ENCODE assay signal across 8 cellular contexts in genomic region chr2:43169987-43170732, GRCh38. TPM values are rescaled to one million over a fixed set of nuclear protein-coding genes. Genes with fewer than 3 reads are reported as not detected.
DNase-seq lines count a peak whose midpoint lies in the region; ATAC-seq and TF ChIP-seq lines count a peak whose summit lies in the region.

No MANE protein-coding gene starts in this region.

- H3K27me3 ChIP-seq in BE2C (no peaks in the 10 kb centered on the region), spleen (replicated peaks in 1 of 7) (no peaks in the 10 kb centered on the region)

- H3K4me1 ChIP-seq in BE2C: peaks cover 21% of the 10 kb centered on the region
- H3K4me1 ChIP-seq in spleen: peaks cover 43 to 90% (median 76%) of the 10 kb centered on the region in 6 donors

- peaks cover 9% of the 10 kb centered on the region for H3K9me3 ChIP-seq in BE2C
- peaks cover 0 to 6% (median 4%) of the 10 kb centered on the region in 8 donors for H3K9me3 ChIP-seq in spleen

- H3K4me3 ChIP-seq in BE2C (ENCODE audit: low read depth, low read length) (no peak overlapping the region), fibroblast of mammary gland (ENCODE audit: control insufficient read depth, low read depth, low read length) (no peak overlapping the region), spleen (peak overlapping the region in 3 of 8 donors; percentile 4 to 55 (median 10))

- H3K27ac ChIP-seq in spleen: peak overlapping the region; percentile 66 to 95 (median 85)

- no peak for ATAC-seq in HG02610 (IDR thresholded peaks at IDR 0.05; ENCODE audit: unreplicated experiment)

- whole genome bisulfite sequencing in spleen, 5 donors: 57 to 72% (median 64%) methylated on average over 9 to 13 of the region's 13 CpGs

- no peaks in the 10 kb centered on the region for H3K36me3 ChIP-seq in BE2C
- no peaks in the 10 kb centered on the region for H3K36me3 ChIP-seq in spleen

- intact Hi-C loops in spleen (cut with DNase I; ENCODE audit: low total_unique reads): no loop called here

- no peak for DNase-seq in BE2C
- peak; percentile 86 for DNase-seq in activated CD8-positive, alpha-beta memory T cell treated with anti-CD3 and anti-CD28 coated beads, Interleukin-2, amount 50 U/mL, for 48 hours
- no peak for DNase-seq in fibroblast of mammary gland (ENCODE audit: low read depth)
- peak; percentile 90 for DNase-seq in spleen
- DNase-seq in inferior parietal cortex (ENCODE audit: extremely low spot score): no peak
- DNase-seq in NCI-H2107 (lab: John Stamatoyannopoulos, UW): no peak

- TF ChIP-seq POLR2A in spleen (IDR thresholded peaks at IDR 0.05): no peak

- TF ChIP-seq CTCF in BE2C (IDR thresholded peaks at IDR 0.05; ENCODE audit: low read depth, low read length) (peak; percentile 62), LNCAP (IDR thresholded peaks at IDR 0.05) (peak; percentile 31; the same call in 1 of the 2 replicates), fibroblast of mammary gland (conservative IDR thresholded peaks at IDR 0.05; ENCODE audit: control insufficient read depth, insufficient read depth, low read depth, low read length) (peak; percentile 47), spleen (IDR thresholded peaks at IDR 0.05 in 8 of 11, conservative IDR thresholded peaks at IDR 0.05 in 3 of 11) (peak; percentile 31 to 86 (median 69))

RNA-seq across cellular contexts. Expression of gene ZFP36L2, which starts 56.2 kb away (rescaled TPM):
- 17.9 TPM for polyA plus RNA-seq in BE2C (2012; ENCODE audit: insufficient read depth, insufficient read length, low read depth)
- total RNA-seq in spleen: 100 to 1,000 TPM; 118 to 223 (median 131) TPM
- 100 to 1,000 TPM in 1 of 3 donors, 10 to 100 TPM in 2; 72.4 to 115 (median 91.0) TPM for polyA plus RNA-seq in spleen

Comparison
In these comparisons a context has a peak if more than half of its experiments do, and no peak if none do; other contexts are left out.
1. DNase-seq: peak in activated CD8-positive, alpha-beta memory T cell treated with anti-CD3 and anti-CD28 coated beads, Interleukin-2, amount 50 U/mL, for 48 hours (single experiment) and spleen (single experiment); none in BE2C (single experiment), fibroblast of mammary gland (single experiment), inferior parietal cortex (single experiment) and NCI-H2107 (single experiment).
2. Peak in every context shown above with its lines, with median percentiles within 50 percentile points of each other: CTCF ChIP-seq.